30 cellular contexts compared by ENCODE assay signal in genomic region chr7:98091523-98091922, GRCh38.
"Had no signal": no experiment of that assay in that cellular context is flagged by ENCODE, and none has a peak within 500 bp of the region (broad histone marks: within the 10 kb centered on the region; RNA-seq: fewer than 3 reads in every experiment).

No MANE protein-coding gene starts in this region.

- H3K27me3 ChIP-seq: ascending aorta, cardiac muscle cell had no signal

- ATAC-seq: activated CD4-positive, alpha-beta T cell treated with anti-CD3 and anti-CD28 coated beads for 36 hours; activated CD8-positive, alpha-beta memory T cell treated with anti-CD3 and anti-CD28 coated beads, Interleukin-2, amount 10 ng/mL, durations not matched to agents 7 days and 5 days; activated CD8-positive, alpha-beta T cell treated with anti-CD3 and anti-CD28 coated beads, Interleukin-2, amount 10 ng/mL, durations not matched to agents 7 days and 5 days; activated naive CD8-positive, alpha-beta T cell treated with anti-CD3 and anti-CD28 coated beads, Interleukin-2, amount 50 U/mL, for 24 hours had no signal

- H3K27ac ChIP-seq: ascending aorta, cardiac muscle cell, VCaP had no signal

- FAIRE-seq: bronchial epithelial cell, TTC549 had no signal

- DNase-seq: activated B cell treated with CpG ODN at 0.5 μM for 24 hours; activated CD4-positive, alpha-beta memory T cell treated with anti-CD3 and anti-CD28 coated beads, Interleukin-2, amount 10 ng/mL, durations not matched to agents 7 days and 5 days; activated CD4-positive, alpha-beta T cell treated with anti-CD3 and anti-CD28 coated beads for 36 hours; activated CD4-positive, alpha-beta T cell treated with anti-CD3 and anti-CD28 coated beads for 48 hours; activated CD4-positive, alpha-beta T cell treated with anti-CD3 and anti-CD28 coated beads, Interleukin-2, amount 10 ng/mL, durations not matched to agents 7 days and 5 days; activated CD4-positive, alpha-beta T cell treated with anti-CD3 and anti-CD28 coated beads, Interleukin-2, amount 50 U/mL, for 48 hours; activated CD4-positive, CD25-positive, alpha-beta regulatory T cell treated with anti-CD3 and anti-CD28 coated beads, Interleukin-2, amount 50 U/mL, for 72 hours; activated CD8-positive, alpha-beta memory T cell treated with anti-CD3 and anti-CD28 coated beads for 24 hours; activated CD8-positive, alpha-beta memory T cell treated with anti-CD3 and anti-CD28 coated beads, Interleukin-2, amount 10 ng/mL, durations not matched to agents 7 days and 5 days; activated CD8-positive, alpha-beta memory T cell treated with anti-CD3 and anti-CD28 coated beads, Interleukin-2, amount 50 U/mL, for 48 hours; activated CD8-positive, alpha-beta T cell treated with anti-CD3 and anti-CD28 coated beads, Interleukin-2, amount 10 ng/mL, durations not matched to agents 7 days and 5 days; activated effector memory CD4-positive, alpha-beta T cell treated with Interleukin-2 at 50 U/mL for 16 hours; activated gamma-delta T cell; activated naive CD4-positive, alpha-beta T cell treated with anti-CD3 and anti-CD28 coated beads, Interleukin-2, amount 10 ng/mL, durations not matched to agents 7 days and 5 days; activated naive CD4-positive, alpha-beta T cell treated with Interleukin-2 at 50 U/mL for 16 hours; activated naive CD8-positive, alpha-beta T cell treated with anti-CD3 and anti-CD28 coated beads, Interleukin-2, amount 10 ng/mL, durations not matched to agents 7 days and 5 days; activated naive CD8-positive, alpha-beta T cell treated with anti-CD3 and anti-CD28 coated beads, Interleukin-2, amount 50 U/mL, for 24 hours; activated T-cell treated with anti-CD3 and anti-CD28 coated beads, Interleukin-2, amount 50 U/mL, for 24 hours; activated T-cell treated with anti-CD3 and anti-CD28 coated beads, Interleukin-2, amount 50 U/mL, for 48 hours; amygdala; anterior cingulate cortex; central memory CD4-positive, alpha-beta T cell; T-helper 1 cell; T-helper 2 cell; T-helper 9 cell had no signal

- H3K4me1 ChIP-seq: ascending aorta had no signal

- H3K4me3 ChIP-seq: ascending aorta, cardiac muscle cell had no signal

- H3K36me3 ChIP-seq: ascending aorta, cardiac muscle cell had no signal
